Comparison of ENCODE assay signal across 27 cellular contexts in genomic region chr14:91569301-91569700, GRCh38.
"Had no signal": no experiment of that assay in that cellular context is flagged by ENCODE, and none has a peak within 500 bp of the region (broad histone marks: within the 10 kb centered on the region; RNA-seq: fewer than 3 reads in every experiment).

No MANE protein-coding gene starts in this region.

- H3K36me3 ChIP-seq: colonic mucosa, esophagus squamous epithelium, gastrocnemius medialis, heart right ventricle, left lung, lower lobe of right lung had no signal

- H3K27me3 ChIP-seq: colonic mucosa had no signal

- H3K36me3 Mint-ChIP-seq: mesothelial cell of epicardium, naive B cell had no signal

- H3K4me1 ChIP-seq: colonic mucosa, gastrocnemius medialis had no signal

- H3K27ac Mint-ChIP-seq: dendritic cell treated with granulocyte-macrophage colony-stimulating factor and Interleukin-4, amounts not matched to agents 40 ng/mL and 50 ng/mL, for 4 days; effector memory CD8-positive, alpha-beta T cell; endodermal cell; mesothelial cell of epicardium; naive B cell had no signal

- DNase-seq: colonic mucosa; cortex of kidney; effector CD8-positive, alpha-beta T cell; effector memory CD8-positive, alpha-beta T cell; esophagus squamous epithelium; foreskin fibroblast; foreskin melanocyte; gastrocnemius medialis; glutamatergic neuron; head of caudate nucleus; heart right ventricle; hippocampal formation; left cardiac atrium; left lung; left ventricle myocardium superior; lower lobe of right lung; mesenchymal stem cell; mucosa of descending colon; naive B cell had no signal

- H3K9me3 Mint-ChIP-seq: dendritic cell treated with granulocyte-macrophage colony-stimulating factor and Interleukin-4, amounts not matched to agents 40 ng/mL and 50 ng/mL, for 4 days; effector memory CD8-positive, alpha-beta T cell; mesothelial cell of epicardium had no signal

- ATAC-seq: effector memory CD8-positive, alpha-beta T cell; esophagus mucosa; gastrocnemius medialis; heart right ventricle; left cardiac atrium; left lung; left ventricle myocardium superior; lower lobe of right lung; mucosa of descending colon had no signal

- H3K4me3 ChIP-seq: colonic mucosa, esophagus squamous epithelium, gastrocnemius medialis, heart right ventricle, left lung, lower lobe of right lung, mucosa of descending colon had no signal

- H3K9me3 ChIP-seq: colonic mucosa, esophagus squamous epithelium, gastrocnemius medialis, heart right ventricle, lower lobe of right lung, mucosa of descending colon had no signal

- H3K4me3 Mint-ChIP-seq: dendritic cell treated with granulocyte-macrophage colony-stimulating factor and Interleukin-4, amounts not matched to agents 40 ng/mL and 50 ng/mL, for 4 days; effector memory CD8-positive, alpha-beta T cell; endodermal cell; mesothelial cell of epicardium; naive B cell had no signal

- H3K27ac ChIP-seq: colonic mucosa, epithelial cell of prostate, esophagus squamous epithelium, gastrocnemius medialis, heart right ventricle, left lung, lower lobe of right lung had no signal

- FAIRE-seq: endometrium, islet of Langerhans, keratinocyte had no signal
